In the genomic region with DNA sequence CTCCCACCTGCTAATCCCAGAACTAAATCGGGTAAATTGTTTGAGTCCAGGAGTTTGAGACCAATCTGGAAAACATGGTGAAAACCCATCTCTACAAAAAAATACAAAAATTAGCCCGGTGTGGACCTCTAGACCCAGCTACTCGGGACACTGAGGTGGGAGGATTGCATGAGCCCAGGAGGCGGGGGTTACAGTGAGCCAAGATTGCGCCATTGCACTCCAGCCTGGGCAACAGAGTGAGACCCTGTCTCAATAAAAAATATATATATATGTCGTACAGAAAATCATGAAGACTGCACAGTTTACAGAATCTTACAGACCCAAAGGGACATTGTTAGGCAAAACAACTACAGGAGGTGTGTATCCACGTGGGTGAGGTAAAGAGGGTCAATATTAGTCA, we compare ENCODE assay signal across 25 cellular contexts.
"Had no signal": no experiment of that assay in that cellular context is flagged by ENCODE, and none has a peak within 500 bp of the region (broad histone marks: within the 10 kb centered on the region; RNA-seq: fewer than 3 reads in every experiment).

No MANE protein-coding gene starts in this region.

- H3K36me3 ChIP-seq: stomach, suprapubic skin, thoracic aorta, thyroid gland, tibial artery, tibial nerve, transverse colon, upper lobe of left lung, uterus, vagina had no signal

- H3K27ac ChIP-seq: stomach, suprapubic skin, testis, thoracic aorta, thyroid gland, tibial artery, tibial nerve, transverse colon, upper lobe of left lung, uterus, vagina had no signal

- H3K27me3 ChIP-seq: stomach, suprapubic skin, testis, thyroid gland, tibial artery, tibial nerve, transverse colon, upper lobe of left lung, uterus, vagina had no signal

- H3K9me3 ChIP-seq: stomach, suprapubic skin, testis, thoracic aorta, thyroid gland, tibial artery, tibial nerve, transverse colon, upper lobe of left lung, uterus, vagina had no signal

- ATAC-seq: stimulated activated effector memory CD8-positive, alpha-beta T cell treated with anti-CD3 and anti-CD28 coated beads, Interleukin-12 subunit alpha, Interleukin-12 subunit beta, amount 100 ng/mL, for 72 hours; stimulated activated memory B cell treated with anti-CD40 and anti-IgM and Interleukin-4, amounts not matched to agents 10 μg/mL and 1 μg/mL and 100 μg/mL, for 72 hours; stimulated activated naive B cell treated with anti-CD40 and anti-IgM and Interleukin-4, amounts not matched to agents 10 μg/mL and 1 μg/mL and 100 μg/mL, for 72 hours; stimulated activated naive CD8-positive, alpha-beta T cell treated with anti-CD3 and anti-CD28 coated beads, Interleukin-15, amount 100 ng/mL, for 72 hours; stimulated activated naive CD8-positive, alpha-beta T cell treated with anti-CD3 and anti-CD28 coated beads, Interleukin-15, Interleukin-2, amounts not matched to agents 100 U/mL and 50 U/mL, for 24 hours had no signal

- H3K4me3 ChIP-seq: stomach, suprapubic skin, testis, thoracic aorta, thyroid gland, tibial artery, tibial nerve, transverse colon, upper lobe of left lung, uterus, vagina had no signal

- DNase-seq: stimulated activated CD4-positive, alpha-beta T cell treated with anti-CD3 and anti-CD28 coated beads, Interleukin-2, amount 100 ng/mL, for 48 hours; stimulated activated CD4-positive, alpha-beta T cell treated with anti-CD3 and anti-CD28 coated beads, Interleukin-4, amount 100 ng/mL, for 1 hour; stimulated activated CD4-positive, alpha-beta T cell treated with anti-CD3 and anti-CD28 coated beads, Interleukin-4, amount 100 ng/mL, for 24 hours; stimulated activated CD4-positive, alpha-beta T cell treated with anti-CD3 and anti-CD28 coated beads, Interleukin-4, amount 100 ng/mL, for 4 hours; stimulated activated naive B cell treated with anti-CD40 and anti-IgM and Interleukin-4, amounts not matched to agents 10 μg/mL and 1 μg/mL and 100 μg/mL, for 72 hours; stimulated activated naive CD4-positive, alpha-beta T cell; stimulated activated naive CD4-positive, alpha-beta T cell treated with Interleukin-2 at 50 U/mL for 16 hours; stimulated activated naive CD8-positive, alpha-beta T cell treated with anti-CD3 and anti-CD28 coated beads, Interleukin-15, amount 100 ng/mL, for 72 hours; stimulated activated naive CD8-positive, alpha-beta T cell treated with anti-CD3 and anti-CD28 coated beads, Interleukin-15, Interleukin-2, amounts not matched to agents 100 U/mL and 50 U/mL, for 24 hours; stomach; substantia nigra; testis; thyroid gland; tibial artery; transverse colon; trophoblast cell; upper lobe of left lung; uterus had no signal

- H3K4me1 ChIP-seq: uterus had no signal

- FAIRE-seq: urothelium cell line had no signal
